ENCODE assay signal across 8 cellular contexts in the genomic region with DNA sequence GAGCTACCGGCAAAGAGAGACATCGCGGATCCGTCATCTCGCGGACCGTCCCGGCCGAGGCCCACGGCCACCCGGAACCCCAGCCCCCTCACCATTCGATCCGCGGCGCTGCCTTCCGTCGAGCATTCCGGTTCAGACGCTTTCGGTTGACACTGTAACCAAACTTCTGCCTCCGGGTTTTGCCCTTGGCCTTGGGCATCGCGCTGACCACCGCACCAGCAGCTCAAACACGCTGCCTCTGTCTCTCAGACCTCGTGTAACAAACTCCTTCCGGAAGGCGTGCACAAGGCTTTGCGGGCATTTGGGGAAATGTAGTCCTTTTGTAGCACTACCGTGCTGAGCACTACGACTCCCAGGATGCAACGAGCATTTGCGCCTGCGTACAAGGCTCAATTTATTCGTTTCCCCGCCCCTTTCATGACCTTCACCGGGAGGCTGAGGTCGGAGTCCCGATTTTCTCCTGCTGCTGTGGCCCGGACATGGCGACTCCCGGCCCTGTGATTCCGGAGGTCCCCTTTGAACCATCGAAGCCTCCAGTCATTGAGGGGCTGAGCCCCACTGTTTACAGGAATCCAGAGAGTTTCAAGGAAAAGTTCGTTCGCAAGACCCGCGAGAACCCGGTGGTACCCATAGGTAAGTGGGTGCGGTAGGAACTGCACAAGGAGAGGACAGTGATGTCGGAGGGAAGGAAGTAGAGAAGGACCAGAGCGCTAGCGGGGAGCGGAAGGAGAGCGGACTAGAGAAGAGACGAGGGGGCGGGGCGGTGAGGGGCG. TPM values are rescaled to one million over a fixed set of nuclear protein-coding genes. Genes with fewer than 3 reads are reported as not detected.
DNase-seq lines count a peak whose midpoint lies in the region; ATAC-seq and TF ChIP-seq lines count a peak whose summit lies in the region.

A gene with protein sequence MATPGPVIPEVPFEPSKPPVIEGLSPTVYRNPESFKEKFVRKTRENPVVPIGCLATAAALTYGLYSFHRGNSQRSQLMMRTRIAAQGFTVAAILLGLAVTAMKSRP (plus strand): TSS at position 411 of the 773 bp plus-strand sequence. CDS start 69 bp downstream, at position 480.
A gene with protein sequence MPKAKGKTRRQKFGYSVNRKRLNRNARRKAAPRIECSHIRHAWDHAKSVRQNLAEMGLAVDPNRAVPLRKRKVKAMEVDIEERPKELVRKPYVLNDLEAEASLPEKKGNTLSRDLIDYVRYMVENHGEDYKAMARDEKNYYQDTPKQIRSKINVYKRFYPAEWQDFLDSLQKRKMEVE (minus strand): TSS at position 258 of the 773 bp plus-strand sequence. CDS start 59 bp downstream, at position 199.

- POLR2A ChIA-PET in RWPE1 (lab: Yijun Ruan, JAX; ENCODE audit: low non-redundant PET) = interaction anchor here (1.8 kb wide), 1 partner anchor 18 kb away, joined by 4 read pairs; no protein-coding TSS in a partner anchor
- POLR2A ChIA-PET in naive thymus-derived CD8-positive, alpha-beta T cell (lab: Charles Lee) = interaction anchor here (0.6 to 3.8 kb wide), 13 partner anchors 8 to 258 kb away, joined by 3 to 58 read pairs (median 4); a partner anchor contains a TSS

- H3K27ac Mint-ChIP-seq in activated T-helper 17 cell treated with anti-CD3 and anti-CD28 coated beads, Interleukin-2, amount 50 U/mL, for 72 hours = peak within 1 kb of the TSS; percentile 99
- peak within 1 kb of the TSS; percentile 95 to 100 (median 100) for H3K27ac Mint-ChIP-seq in naive thymus-derived CD8-positive, alpha-beta T cell

- H3K4me3 Mint-ChIP-seq in activated T-helper 17 cell treated with anti-CD3 and anti-CD28 coated beads, Interleukin-2, amount 50 U/mL, for 72 hours = peak within 1 kb of the TSS; percentile 98
- H3K4me3 Mint-ChIP-seq in naive thymus-derived CD8-positive, alpha-beta T cell = peak within 1 kb of the TSS; percentile 86 to 100 (median 99)

- H3K27ac ChIP-seq in RWPE1 = peak within 1 kb of the TSS; percentile 99

- no peaks in the 10 kb centered on the region for H3K9me3 Mint-ChIP-seq in activated T-helper 17 cell treated with anti-CD3 and anti-CD28 coated beads, Interleukin-2, amount 50 U/mL, for 72 hours
- no peaks in the 10 kb centered on the region for H3K9me3 Mint-ChIP-seq in naive thymus-derived CD8-positive, alpha-beta T cell

- peaks cover 89% of the 10 kb centered on the region for H3K36me3 Mint-ChIP-seq in activated T-helper 17 cell treated with anti-CD3 and anti-CD28 coated beads, Interleukin-2, amount 50 U/mL, for 72 hours (ENCODE audit: low read depth)
- H3K36me3 Mint-ChIP-seq in naive thymus-derived CD8-positive, alpha-beta T cell = peaks cover 0 to 49% (median 2%) of the 10 kb centered on the region in 3 donors

- TF ChIP-seq CTCF in LNCaP clone FGC (IDR thresholded peaks at IDR 0.05; ENCODE audit: control insufficient read depth, extremely low read depth, insufficient read depth) (no peak), RWPE1 (conservative IDR thresholded peaks at IDR 0.05; ENCODE audit: low read depth) (no peak), fibroblast of mammary gland (conservative IDR thresholded peaks at IDR 0.05; ENCODE audit: control insufficient read depth, insufficient read depth, low read depth, low read length) (no peak)

- ATAC-seq in activated T-helper 17 cell treated with anti-CD3 and anti-CD28 coated beads, Interleukin-2, amount 50 U/mL, for 72 hours (replicated peaks) = peak; percentile 92
- peak; percentile 89 to 90 for ATAC-seq in naive thymus-derived CD8-positive, alpha-beta T cell

- H3K27me3 Mint-ChIP-seq in activated T-helper 17 cell treated with anti-CD3 and anti-CD28 coated beads, Interleukin-2, amount 50 U/mL, for 72 hours = no peaks in the 10 kb centered on the region
- H3K27me3 Mint-ChIP-seq in naive thymus-derived CD8-positive, alpha-beta T cell = no peaks in the 10 kb centered on the region

- peaks cover 14% of the 10 kb centered on the region for H3K4me1 Mint-ChIP-seq in activated T-helper 17 cell treated with anti-CD3 and anti-CD28 coated beads, Interleukin-2, amount 50 U/mL, for 72 hours
- H3K4me1 Mint-ChIP-seq in naive thymus-derived CD8-positive, alpha-beta T cell = peaks cover 17 to 42% (median 37%) of the 10 kb centered on the region in 4 donors

- H3K4me3 ChIP-seq in LNCaP clone FGC (ENCODE audit: low read depth, low read length) = peak within 1 kb of the TSS; percentile 94
- H3K4me3 ChIP-seq in fibroblast of mammary gland (ENCODE audit: control insufficient read depth, low read depth, low read length) = peak within 1 kb of the TSS; percentile 98

- DNase-seq in Daoy (ENCODE audit: low read depth) (peak; percentile 99), GOT3 (lab: John Stamatoyannopoulos, UW) (peak; percentile 98), LNCaP clone FGC (ENCODE audit: low read depth) (peak; percentile 97), RWPE1 (ENCODE audit: low spot score) (peak; percentile 99), fibroblast of mammary gland (ENCODE audit: low read depth) (peak; percentile 98)
- peak; percentile 96 to 100 (median 98) for DNase-seq in naive thymus-derived CD8-positive, alpha-beta T cell
- DNase-seq in stimulated activated naive CD4-positive, alpha-beta T cell (lab: John Stamatoyannopoulos, UW) = peak; percentile 95 to 100 (median 98)

- CTCF ChIA-PET in RWPE1 (lab: Yijun Ruan, JAX) = interaction anchor here (0.6 to 1.1 kb wide), 5 partner anchors 22 to 924 kb away, joined by 3 read pairs; a partner anchor contains a TSS

RNA-seq across cellular contexts. Expression of the first gene that starts in this region (rescaled TPM):
- 54.8 and 80.5 TPM in 2 replicates for total RNA-seq in Daoy (2014; rRNA removed; shearing (Covaris generic))
- total RNA-seq in activated T-helper 17 cell treated with anti-CD3 and anti-CD28 coated beads, Interleukin-2, amount 50 U/mL, for 72 hours = 100 to 1,000 TPM; 114 to 120 TPM
- 10 to 100 TPM; 75.3 to 79.3 TPM for total RNA-seq in naive thymus-derived CD8-positive, alpha-beta T cell
- polyA plus RNA-seq in naive thymus-derived CD8-positive, alpha-beta T cell = 100 to 1,000 TPM; 209 to 280 (median 250) TPM

RNA-seq across cellular contexts. Expression of the second gene that starts in this region (rescaled TPM):
- 99.3 and 104 TPM in 2 replicates for total RNA-seq in Daoy (2014; rRNA removed; shearing (Covaris generic))
- total RNA-seq in activated T-helper 17 cell treated with anti-CD3 and anti-CD28 coated beads, Interleukin-2, amount 50 U/mL, for 72 hours = 10 to 100 TPM; 37.6 to 99.0 TPM
- 10 to 100 TPM; 21.0 to 21.8 TPM for total RNA-seq in naive thymus-derived CD8-positive, alpha-beta T cell
- 10 to 100 TPM; 19.1 to 40.5 (median 22.8) TPM for polyA plus RNA-seq in naive thymus-derived CD8-positive, alpha-beta T cell

Comparison
In these comparisons a context has a peak if more than half of its experiments do, and no peak if none do; other contexts are left out.
1. Peak in every context shown above with its lines: DNase-seq, ATAC-seq, H3K4me3 ChIP-seq and H3K27ac ChIP-seq.